In genomic region chr2:29920631-29921559, GRCh38 we compare ENCODE assay signal across 8 cellular contexts. TPM values are rescaled to one million over a fixed set of nuclear protein-coding genes. Genes with fewer than 3 reads are reported as not detected.
A peak's percentile ranks its signal among the peaks of the same experiment; 100 is the strongest.
DNase-seq lines count a peak whose midpoint lies in the region; ATAC-seq, FAIRE-seq and TF ChIP-seq lines count a peak whose summit lies in the region.

No MANE protein-coding gene starts in this region.

- no peak overlapping the region for H3K27ac Mint-ChIP-seq in CD8-positive, alpha-beta memory T cell

- FAIRE-seq in HTR-8/SVneo (lab: Jason Lieb, UNC) (no peak), GM12878 (lab: Jason Lieb, UNC) (no peak)

- TF ChIP-seq CTCF in GM12878 (IDR thresholded peaks at IDR 0.05 in 2 of 3, conservative IDR thresholded peaks at IDR 0.05 in 1 of 3; ENCODE audit: control insufficient read depth in 2 of 3, extremely low read depth in 1 of 3, insufficient read depth in 1 of 3, low read depth in 3 of 3, low read length in 3 of 3) (no peak), stomach (IDR thresholded peaks at IDR 0.05) (no peak)

- POLR2A ChIA-PET in CD8-positive, alpha-beta memory T cell (lab: Charles Lee): no interaction called here
- POLR2A ChIA-PET in GM12878 (lab: Charles Lee): no interaction called here

- no peaks in the 10 kb centered on the region for H4K20me1 ChIP-seq in GM12878 (ENCODE audit: control insufficient read depth, insufficient read depth)

- no peak for TF ChIP-seq RAD21 in GM12878 (IDR thresholded peaks at IDR 0.05; ENCODE audit: insufficient read depth, low read depth, low read length)

- CTCF ChIA-PET in CD8-positive, alpha-beta memory T cell (lab: Charles Lee): no interaction called here
- CTCF ChIA-PET in GM12878 (lab: Yijun Ruan, JAX): no interaction called here

- H3K36me3 ChIP-seq in CD8-positive, alpha-beta memory T cell (ENCODE audit: insufficient read depth, low read length): no peaks in the 10 kb centered on the region
- no peaks in the 10 kb centered on the region for H3K36me3 ChIP-seq in GM12878 (ENCODE audit: control insufficient read depth in 2 of 2, insufficient read depth in 2 of 2, low read length in 1 of 2)
- no peaks in the 10 kb centered on the region for H3K36me3 ChIP-seq in stomach

- no peak for TF ChIP-seq EP300 in GM12878 (IDR thresholded peaks at IDR 0.05; ENCODE audit: borderline replicate concordance in 1 of 2, control insufficient read depth in 1 of 2, low read depth in 2 of 2, low read length in 2 of 2)
- TF ChIP-seq EP300 in stomach (IDR thresholded peaks at IDR 0.05): no peak

- 31% methylated on average over 67 of the region's 71 CpGs for WGBS in GM12878 (ENCODE audit: insufficient coverage, insufficient replicate concordance, low lambda C conversion rate, missing lambda C conversion rate)
- WGBS in stomach, 5 donors: 3 to 5% (median 4%) methylated on average over 28 to 71 of the region's 71 CpGs

- no peak for TF ChIP-seq POLR2A in GM12878 (IDR thresholded peaks at IDR 0.05; ENCODE audit: low read depth, low read length)
- TF ChIP-seq POLR2A in stomach (IDR thresholded peaks at IDR 0.05): no peak

- no peaks in the 10 kb centered on the region for H3K4me1 ChIP-seq in CD8-positive, alpha-beta memory T cell (ENCODE audit: insufficient read depth, low read length)
- H3K4me1 ChIP-seq in GM12878 (ENCODE audit: control insufficient read depth, insufficient read depth, low read length): no peaks in the 10 kb centered on the region
- peaks cover 21 to 28% (median 25%) of the 10 kb centered on the region in 4 donors for H3K4me1 ChIP-seq in stomach

- H3K27ac ChIP-seq in CD8-positive, alpha-beta memory T cell (ENCODE audit: low read depth, low read length): no peak overlapping the region
- no peak overlapping the region for H3K27ac ChIP-seq in GM12878 (ENCODE audit: control insufficient read depth, insufficient read depth)
- no peak overlapping the region for H3K27ac ChIP-seq in stomach

- H3K36me3 Mint-ChIP-seq in CD8-positive, alpha-beta memory T cell: no peaks in the 10 kb centered on the region

- H3K4me1 Mint-ChIP-seq in CD8-positive, alpha-beta memory T cell: peaks cover 11 to 25% (median 13%) of the 10 kb centered on the region in 3 donors

- SMC1A ChIA-PET in GM12878 (lab: Charles Lee; ENCODE audit: uncharacterized antibody, unreplicated experiment): no interaction called here

- peak overlapping the region in 4 of 7 donors; percentile 8 to 57 (median 42) for H3K4me3 Mint-ChIP-seq in CD8-positive, alpha-beta memory T cell

- RAD21 ChIA-PET in GM12878 (lab: Charles Lee; ENCODE audit: unreplicated experiment): interaction anchor here (4.7 kb wide), 1 partner anchor 151 kb away, joined by 26 read pairs; no protein-coding TSS in a partner anchor

- H3K27me3 ChIP-seq in CD8-positive, alpha-beta memory T cell (ENCODE audit: insufficient read depth, low read length, poor library complexity, severe bottlenecking): peaks cover 42% of the 10 kb centered on the region
- H3K27me3 ChIP-seq in GM12878 (replicated peaks in 1 of 2; ENCODE audit: control insufficient read depth in 2 of 2, insufficient read depth in 2 of 2, low read length in 1 of 2) (peaks cover 6 to 13% of the 10 kb centered on the region in 2 experiments), stomach (peaks cover 9 to 86% (median 42%) of the 10 kb centered on the region in 3 donors)

- H3K4me2 ChIP-seq in GM12878 (ENCODE audit: control insufficient read depth, insufficient read depth): peak overlapping the region; percentile 17; the same call in 1 of the 2 replicates

- in situ Hi-C loops in GM12878 (cut with MboI): no loop called here

- peaks cover 0 to 5% (median 0%) of the 10 kb centered on the region in 5 donors for H3K9me3 Mint-ChIP-seq in CD8-positive, alpha-beta memory T cell

- no peaks in the 10 kb centered on the region for H3K79me2 ChIP-seq in GM12878 (ENCODE audit: control insufficient read depth, insufficient read depth, low read length)

- peaks cover 52 to 81% of the 10 kb centered on the region in 2 donors for H3K27me3 Mint-ChIP-seq in CD8-positive, alpha-beta memory T cell

- no TSS peak for BruUV-seq in GM12878 (replicated peaks; lab: Mats Ljungman, UMichigan)

- DNase-seq in CD8-positive, alpha-beta memory T cell: no peak
- DNase-seq in HTR-8/SVneo (ENCODE audit: insufficient read length, low spot score): peak; percentile 20
- no peak for DNase-seq in GM12878 (ENCODE audit: low read depth, low spot score)
- peak; percentile 50 for DNase-seq in left kidney (ENCODE audit: low read depth, low spot score)
- no peak for DNase-seq in stomach
- no peak for DNase-seq in HUDEP-2 (lab: John Stamatoyannopoulos, UW; ENCODE audit: unreplicated experiment in 76 of 76)
- DNase-seq in NCI-H187 treated with DMSO at 0.1 percent for 48 hours (lab: John Stamatoyannopoulos, UW): no peak
- no peak for DNase-seq in HuH-7.5 (ENCODE audit: low spot score)

- no peak overlapping the region for H3K9ac ChIP-seq in GM12878 (ENCODE audit: control insufficient read depth, insufficient read depth, low read length)

- no peak overlapping the region for H2AFZ ChIP-seq in GM12878 (ENCODE audit: control insufficient read depth, low read depth, low read length)

- H3K4me3 ChIP-seq in CD8-positive, alpha-beta memory T cell (ENCODE audit: low read length): no peak overlapping the region
- no peak overlapping the region for H3K4me3 ChIP-seq in GM12878
- H3K4me3 ChIP-seq in stomach: peak overlapping the region; percentile 40 to 53 (median 46)

- intact Hi-C loops in GM12878 (cut with micrococcal nuclease; ENCODE audit: unreplicated experiment): loop anchor here (5.0 kb wide), 2 partner anchors 196 to 964 kb away; no protein-coding TSS in a partner anchor
- intact Hi-C loops in stomach (cut with DNase I; ENCODE audit: low total_unique reads): no loop called here

- no peak for ATAC-seq in GM12878

- no peaks in the 10 kb centered on the region for H3K9me3 ChIP-seq in CD8-positive, alpha-beta memory T cell (ENCODE audit: low read length)
- H3K9me3 ChIP-seq in GM12878 (replicated peaks; ENCODE audit: control insufficient read depth, insufficient read depth, low read length) (no peaks in the 10 kb centered on the region), stomach (no peaks in the 10 kb centered on the region)

TF ChIP-seq in GM12878, 131 proteins besides CTCF, POLR2A, EP300 and RAD21 (continues in another document):
- no peak for TF ChIP-seq HSF1 (IDR thresholded peaks at IDR 0.05; ENCODE audit: low read depth, low read length)
- TF ChIP-seq NFYA (IDR thresholded peaks at IDR 0.05; ENCODE audit: borderline replicate concordance, low read depth, low read length): no peak
- TF ChIP-seq RCOR1 (conservative IDR thresholded peaks at IDR 0.05; ENCODE audit: low read depth, low read length): no peak
- TF ChIP-seq ZSCAN29 (IDR thresholded peaks at IDR 0.05): no peak
- TF ChIP-seq ETV6 (conservative IDR thresholded peaks at IDR 0.05 in 1 of 2, IDR thresholded peaks at IDR 0.05 in 1 of 2; ENCODE audit: borderline replicate concordance in 1 of 2, low read depth in 1 of 2): no peak
- no peak for TF ChIP-seq ATF3 (IDR thresholded peaks at IDR 0.05; ENCODE audit: borderline replicate concordance, extremely low read depth, low read depth, low read length)
- TF ChIP-seq IRF3 (IDR thresholded peaks at IDR 0.05): no peak

RNA-seq across cellular contexts. Expression of gene ALK, which starts 0.5 kb away (rescaled TPM):
- total RNA-seq in CD8-positive, alpha-beta memory T cell: not detected
- not detected for polyA plus RNA-seq in CD8-positive, alpha-beta memory T cell
- 0.06 TPM in 1 of 2 replicates, not detected in the other for total RNA-seq in GM12878 (2013; cell fraction: nucleolus; rRNA removed)
- not detected in 2 replicates for total RNA-seq in GM12878 (2014; rRNA removed)
- total RNA-seq in GM12878 (2014; rRNA removed; fragmentation: Illumina TruSeq; extraction: Trizol): not detected in 2 replicates
- total RNA-seq in GM12878 (2021): not detected in 2 replicates
- polyA plus RNA-seq in GM12878 (2011; ENCODE audit: low read depth): not detected
- polyA plus RNA-seq in GM12878 (2011; rRNA removed): not detected in 2 replicates
- 0.02 TPM in 1 of 2 replicates, not detected in the other for polyA plus RNA-seq in GM12878 (2011; cell fraction: cytosol; rRNA removed)
- polyA plus RNA-seq in GM12878 (2011; cell fraction: nucleus; rRNA removed): 0.01 TPM in 1 of 2 replicates, not detected in the other
- polyA plus RNA-seq in GM12878 (2012): not detected in 2 replicates
- polyA plus RNA-seq in GM12878 (2014; fragmentation: Illumina TruSeq; extraction: Trizol): not detected in 2 replicates
- under 1 TPM in 1 of 2 experiments, not detected in 1; 0.11 TPM for polyA plus RNA-seq in GM12878 (2014; fragmentation: Nextera tagmentation; extraction: Ambion mirVana)
- not detected in 2 replicates for polyA plus RNA-seq in GM12878 (2014; rRNA removed)
- not detected for polyA plus RNA-seq in GM12878 (2016; fragmentation: Nextera tagmentation; extraction: Ambion mirVana)
- not detected in 2 replicates for polyA minus RNA-seq in GM12878 (2011; rRNA and poly(A)+ RNA removed)
- not detected in 2 replicates for polyA minus RNA-seq in GM12878 (2011; cell fraction: cytosol; rRNA and poly(A)+ RNA removed)
- not detected in 2 replicates for polyA minus RNA-seq in GM12878 (2011; cell fraction: nucleus; rRNA and poly(A)+ RNA removed)
- under 1 TPM in 1 of 5 donors, not detected in 4; 0.92 TPM for total RNA-seq in stomach
- polyA plus RNA-seq in stomach: under 1 TPM in 1 of 3 donors, not detected in 2; 0.13 TPM

Comparison
In these comparisons a context has a peak if more than half of its experiments do, and no peak if none do; other contexts are left out.
1. DNase-seq: peak in HTR-8/SVneo (single experiment) and left kidney (single experiment); none in CD8-positive, alpha-beta memory T cell (0 of 5), GM12878 (single experiment), stomach (single experiment), HUDEP-2 (0 of 76), NCI-H187 treated with DMSO at 0.1 percent for 48 hours (single experiment) and HuH-7.5 (single experiment).
2. H3K4me3 ChIP-seq: peak in stomach (4 of 4); none in CD8-positive, alpha-beta memory T cell (single experiment) and GM12878 (single experiment).